In genomic region chr1:12172042-12172851, GRCh38 we compare ENCODE assay signal across 1 cellular context.
TF ChIP-seq lines count a peak whose summit lies in the region.

No MANE protein-coding gene starts in this region.

TF ChIP-seq in K562, 482 proteins besides CTCF, POLR2A, EP300 and RAD21:
- TF ChIP-seq HDAC2 (IDR thresholded peaks at IDR 0.05) (peak; percentile 86), RBM25 (IDR thresholded peaks at IDR 0.05; ENCODE audit: low read depth, low read length, severe bottlenecking) (peak; percentile 90), ADNP (tag; IDR thresholded peaks at IDR 0.05) (peak; percentile 74), KDM1A (IDR thresholded peaks at IDR 0.05) (peak; percentile 76 to 91), ESRRA (IDR thresholded peaks at IDR 0.05; ENCODE audit: borderline replicate concordance, low read depth) (0 out of 2 replicates have a peak, but pooled peaks have one; percentile 12), BRCA1 (IDR thresholded peaks at IDR 0.05) (no peak), BRCA1 (CRISPR knock-in tag; IDR thresholded peaks at IDR 0.05) (0 out of 2 replicates have a peak, but pooled peaks have one; percentile 37), PHF20 (IDR thresholded peaks at IDR 0.05; ENCODE audit: partially characterized antibody) (peak; percentile 25), CBX1 (IDR thresholded peaks at IDR 0.05; ENCODE audit: low read depth) (peak; percentile 81; the same call in 1 of the 2 replicates), ZNF354B (CRISPR knock-in tag; IDR thresholded peaks at IDR 0.05) (no peak), MAX (CRISPR knock-in tag; IDR thresholded peaks at IDR 0.05) (peak; percentile 4; the same call in 1 of the 2 replicates), BCOR (IDR thresholded peaks at IDR 0.05) (peak; percentile 95), ZMIZ1 (IDR thresholded peaks at IDR 0.05; ENCODE audit: low read depth in 2 of 2, low read length in 2 of 2) (no peak), RCOR1 (IDR thresholded peaks at IDR 0.05; ENCODE audit: borderline replicate concordance in 1 of 2, low read depth in 2 of 2, low read length in 2 of 2) (peak in 1 of 2 experiments; percentile 84; a peak in 2 of 4 replicates), CBFA2T2 (conservative IDR thresholded peaks at IDR 0.05) (no peak)
